In the genomic region with DNA sequence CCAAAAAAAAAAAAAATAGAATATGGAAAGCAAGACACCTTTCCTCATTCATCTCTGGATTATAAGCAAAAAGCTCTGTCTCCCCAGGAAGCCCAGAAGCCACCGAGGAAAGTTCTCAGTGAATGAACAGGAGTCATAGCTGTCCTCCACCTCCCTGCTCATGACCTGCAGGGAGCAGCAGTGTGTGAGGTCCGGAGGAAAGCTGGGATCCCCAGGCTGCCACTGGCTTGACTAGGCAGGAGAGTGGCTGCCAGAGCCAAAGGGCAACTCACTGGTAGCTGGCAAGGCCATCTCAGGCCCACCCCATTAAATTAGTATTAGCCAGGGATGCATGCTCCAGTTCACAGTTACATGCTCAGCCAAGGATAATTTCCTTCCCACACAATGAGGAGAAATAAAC, we compare ENCODE assay signal across 19 cellular contexts.
DNase-seq lines count a peak whose midpoint lies in the region; ATAC-seq, FAIRE-seq and TF ChIP-seq lines count a peak whose summit lies in the region.
"Had no signal": no experiment of that assay in that cellular context is flagged by ENCODE, and none has a peak within 500 bp of the region (broad histone marks: within the 10 kb centered on the region; RNA-seq: fewer than 3 reads in every experiment).

No MANE protein-coding gene starts in this region.

- H3K36me3 ChIP-seq in Loucy (ENCODE audit: insufficient read depth, low read length) = no peaks in the 10 kb centered on the region
- H3K36me3 ChIP-seq in H1 (ENCODE audit: control insufficient read depth in 2 of 4, insufficient read depth in 4 of 4, low read length in 3 of 4) = no peaks in the 10 kb centered on the region
- no peaks in the 10 kb centered on the region for H3K36me3 ChIP-seq in neural progenitor cell

- H3K79me1 ChIP-seq in H1 (ENCODE audit: low read depth, low read length) = no peaks in the 10 kb centered on the region

- H3F3A ChIP-seq in Loucy (ENCODE audit: low read depth) = no peaks in the 10 kb centered on the region
- H3F3A ChIP-seq in neural progenitor cell (ENCODE audit: low read depth) = no peaks in the 10 kb centered on the region

- H3K18ac ChIP-seq in H1 (ENCODE audit: extremely low read depth, low read length) = no peak overlapping the region

- 77% methylated on average over 2 of the region's 2 CpGs; no CpG with 5 or more reads in 1 of the 2 experiments for WGBS in H1 (ENCODE audit: extremely low coverage in 1 of 2, insufficient coverage in 1 of 2, insufficient read length in 1 of 2, insufficient replicate concordance in 2 of 2, low coverage in 1 of 2, low lambda C conversion rate in 2 of 2, missing lambda C conversion rate in 1 of 2), 2 experiments

- TF ChIP-seq CTCF in Calu3 (IDR thresholded peaks at IDR 0.05; ENCODE audit: unreplicated experiment) (no peak), Loucy (conservative IDR thresholded peaks at IDR 0.05; ENCODE audit: low read length) (peak; percentile 25; the same call in 1 of the 2 replicates), H1 (IDR thresholded peaks at IDR 0.05; ENCODE audit: control extremely low read depth in 1 of 3, insufficient read depth in 1 of 3, low read depth in 1 of 3, low read length in 3 of 3) (peak; percentile 34 to 60 (median 46)), neural progenitor cell (IDR thresholded peaks at IDR 0.05) (peak; percentile 25)

- H3K27ac Mint-ChIP-seq in Calu3 (ENCODE audit: unreplicated experiment) (no peak overlapping the region), neural progenitor cell (no peak overlapping the region)
- H3K27ac Mint-ChIP-seq: brain; CD8-positive, alpha-beta memory T cell; mesothelial cell of epicardium had no signal

- H3K4me1 Mint-ChIP-seq in Calu3 (ENCODE audit: low read depth, unreplicated experiment) (no peaks in the 10 kb centered on the region), neural progenitor cell (no peaks in the 10 kb centered on the region)
- H3K4me1 Mint-ChIP-seq: brain; CD8-positive, alpha-beta memory T cell had no signal

- H3K9ac ChIP-seq in Loucy (ENCODE audit: low read depth, low read length, poor library complexity, severe bottlenecking) = no peak overlapping the region
- H3K9ac ChIP-seq in H1 (replicated peaks in 1 of 4; ENCODE audit: extremely low read depth in 1 of 4, low read depth in 3 of 4, low read length in 3 of 4) = no peak overlapping the region
- H3K9ac ChIP-seq in neural progenitor cell = no peak overlapping the region

- no peak overlapping the region for H3K4me3 ChIP-seq in Loucy (ENCODE audit: low read length, poor library complexity, severe bottlenecking)
- H3K4me3 ChIP-seq in H1 (ENCODE audit: extremely low read depth in 1 of 4, insufficient read depth in 2 of 4, low read depth in 3 of 4, low read length in 4 of 4) = no peak overlapping the region
- H3K4me3 ChIP-seq in neural progenitor cell = no peak overlapping the region
- H3K4me3 ChIP-seq: psoas muscle had no signal

- no peak overlapping the region for H2BK12ac ChIP-seq in H1 (ENCODE audit: low read depth, low read length)

- no peaks in the 10 kb centered on the region for H3K27me3 Mint-ChIP-seq in Calu3 (ENCODE audit: unreplicated experiment)
- no peaks in the 10 kb centered on the region for H3K27me3 Mint-ChIP-seq in neural progenitor cell (ENCODE audit: insufficient read depth, low read depth)
- H3K27me3 Mint-ChIP-seq: CD8-positive, alpha-beta memory T cell had no signal

- H4K20me1 ChIP-seq in Loucy (ENCODE audit: insufficient read depth, low read length, poor library complexity, severe bottlenecking) (no peaks in the 10 kb centered on the region), H1 (replicated peaks in 1 of 2; ENCODE audit: control insufficient read depth in 1 of 2, insufficient read depth in 2 of 2, low read length in 2 of 2) (no peaks in the 10 kb centered on the region), neural progenitor cell (ENCODE audit: low read depth) (no peaks in the 10 kb centered on the region)

- H4K91ac ChIP-seq in H1 (replicated peaks; ENCODE audit: insufficient read length, low read length) = no peak overlapping the region

- no peak overlapping the region for H3K23ac ChIP-seq in H1 (ENCODE audit: insufficient read length)

- no peaks in the 10 kb centered on the region for H3K36me3 Mint-ChIP-seq in Calu3 (ENCODE audit: insufficient read depth, unreplicated experiment)
- no peaks in the 10 kb centered on the region for H3K36me3 Mint-ChIP-seq in neural progenitor cell
- H3K36me3 Mint-ChIP-seq: brain had no signal

- H3K4me3 Mint-ChIP-seq in Calu3 (ENCODE audit: low read depth, unreplicated experiment) = no peak overlapping the region
- no peak overlapping the region for H3K4me3 Mint-ChIP-seq in neural progenitor cell
- H3K4me3 Mint-ChIP-seq: brain; CD8-positive, alpha-beta memory T cell; mesothelial cell of epicardium had no signal

- H3K4me1 ChIP-seq in Loucy (ENCODE audit: insufficient read depth, low read length, poor library complexity, severe bottlenecking) = no peaks in the 10 kb centered on the region
- H3K4me1 ChIP-seq in H1 (replicated peaks in 1 of 4; ENCODE audit: control insufficient read depth in 3 of 4, insufficient read depth in 4 of 4, low read length in 3 of 4) = peaks cover 0 to 5% (median 2%) of the 10 kb centered on the region in 4 experiments; a peak in 2 of 7 replicates
- H3K4me1 ChIP-seq in neural progenitor cell = peaks cover 8% of the 10 kb centered on the region
- H3K4me1 ChIP-seq: psoas muscle had no signal

- no peak overlapping the region for H2AK5ac ChIP-seq in H1 (ENCODE audit: low read depth, low read length)

- H2AFZ ChIP-seq in Loucy (ENCODE audit: low read length) (no peak overlapping the region), H1 (ENCODE audit: low read length) (no peak overlapping the region), neural progenitor cell (replicated peaks) (no peak overlapping the region)

- no peak for FAIRE-seq in H1 (lab: Jason Lieb, UNC)
- FAIRE-seq: endometrium had no signal

- H3K9me3 ChIP-seq in Loucy (ENCODE audit: insufficient read depth, low read depth, low read length) (no peaks in the 10 kb centered on the region), H1 (ENCODE audit: insufficient read depth in 2 of 2, low read depth in 1 of 2, low read length in 1 of 2) (no peaks in the 10 kb centered on the region), neural progenitor cell (ENCODE audit: low read depth) (no peaks in the 10 kb centered on the region)
- H3K9me3 ChIP-seq: psoas muscle had no signal

- BruUV-seq in Calu3 (replicated peaks; lab: Mats Ljungman, UMichigan) = no TSS peak

- peak; percentile 52 to 68 for TF ChIP-seq RAD21 in H1 (IDR thresholded peaks at IDR 0.05 in 1 of 2, conservative IDR thresholded peaks at IDR 0.05 in 1 of 2; ENCODE audit: low read depth in 2 of 2, low read length in 2 of 2)

- H2BK15ac ChIP-seq in H1 (ENCODE audit: low read length) = no peak overlapping the region

- no peak overlapping the region for H2BK120ac ChIP-seq in H1 (replicated peaks; ENCODE audit: low read depth, low read length)

- POLR2A ChIA-PET in H1 (lab: Charles Lee; ENCODE audit: partially characterized antibody) = interaction anchor here (1.5 kb wide), 1 partner anchor 192 kb away, joined by 3 read pairs; a partner anchor contains a TSS

- no peak overlapping the region for H4K8ac ChIP-seq in H1 (ENCODE audit: extremely low read depth, insufficient read depth, low read length)

- H3K27ac ChIP-seq in H1 (ENCODE audit: low read depth, low read length) (no peak overlapping the region), neural progenitor cell (no peak overlapping the region)
- H3K27ac ChIP-seq: psoas muscle had no signal

- H3K23me2 ChIP-seq in H1 (ENCODE audit: low read depth, low read length) = no peaks in the 10 kb centered on the region

- H3K9me2 ChIP-seq in Loucy (replicated peaks; ENCODE audit: low read depth, low read length) = no peaks in the 10 kb centered on the region

- no peak overlapping the region for H3K56ac ChIP-seq in H1 (replicated peaks; ENCODE audit: insufficient read length, low read depth, low read length)

- no peak for ATAC-seq in HG03378 (IDR thresholded peaks at IDR 0.05; ENCODE audit: unreplicated experiment)
- ATAC-seq: psoas muscle; stimulated activated naive CD8-positive, alpha-beta T cell treated with anti-CD3 and anti-CD28 coated beads, Interleukin-15, Interleukin-2, amounts not matched to agents 100 U/mL and 50 U/mL, for 24 hours had no signal

- CTCF ChIA-PET in Calu3 (lab: Charles Lee) (no interaction called here), H1 (lab: Charles Lee; ENCODE audit: partially characterized antibody) (interaction anchor here (0.7 to 2.2 kb wide), 10 partner anchors 9 to 298 kb away, joined by 3 to 7 read pairs (median 3); no protein-coding TSS in a partner anchor)

- TF ChIP-seq POLR2A in H1 (IDR thresholded peaks at IDR 0.05; ENCODE audit: control extremely low read depth in 1 of 2, low read depth in 2 of 2, low read length in 2 of 2) = no peak

- H3K14ac ChIP-seq in H1 (ENCODE audit: insufficient read length) = no peak overlapping the region

- H3K27me3 ChIP-seq in Loucy (ENCODE audit: insufficient read depth, low read length, poor library complexity, severe bottlenecking) = no peaks in the 10 kb centered on the region
- no peaks in the 10 kb centered on the region for H3K27me3 ChIP-seq in H1 (replicated peaks in 1 of 4; ENCODE audit: control insufficient read depth in 3 of 4, extremely low read depth in 1 of 4, insufficient read depth in 3 of 4, low read length in 3 of 4)
- H3K27me3 ChIP-seq in neural progenitor cell = no peaks in the 10 kb centered on the region

- no peak overlapping the region for H2BK20ac ChIP-seq in H1 (ENCODE audit: low read length)

- no peak overlapping the region for H2BK5ac ChIP-seq in H1 (ENCODE audit: low read depth, low read length)

- no peak overlapping the region for H4K5ac ChIP-seq in H1 (ENCODE audit: insufficient read length, low read depth, low read length)

- H3K79me2 ChIP-seq in Loucy (ENCODE audit: insufficient read depth, low read length) = no peaks in the 10 kb centered on the region
- no peaks in the 10 kb centered on the region for H3K79me2 ChIP-seq in H1 (ENCODE audit: control insufficient read depth in 1 of 2, insufficient read depth in 2 of 2, low read length in 2 of 2)
- no peaks in the 10 kb centered on the region for H3K79me2 ChIP-seq in neural progenitor cell (ENCODE audit: low read depth)

- DNase-seq in Calu3 (peak; percentile 9), H1 (ENCODE audit: low read depth in 1 of 2, low spot score in 2 of 2) (peak in 1 of 2 experiments; percentile 49), neural progenitor cell (ENCODE audit: low spot score) (peak; percentile 40), AG08396 (ENCODE audit: low spot score) (no peak), mesenteric fat pad (ENCODE audit: low spot score) (no peak), NCI-H345 (lab: John Stamatoyannopoulos, UW) (no peak)
- DNase-seq: activated CD4-positive, alpha-beta T cell treated with anti-CD3 and anti-CD28 coated beads for 4 hours; CD8-positive, alpha-beta memory T cell; hippocampal formation; NCI-H1694 treated with DMSO at 0.1 percent for 48 hours; NCI-H82; psoas muscle; stimulated activated CD4-positive, alpha-beta T cell treated with anti-CD3 and anti-CD28 coated beads, Interleukin-4, amount 100 ng/mL, for 24 hours; stimulated activated naive CD8-positive, alpha-beta T cell treated with anti-CD3 and anti-CD28 coated beads, Interleukin-15, Interleukin-2, amounts not matched to agents 100 U/mL and 50 U/mL, for 24 hours had no signal

- H3K9me3 Mint-ChIP-seq in Calu3 (ENCODE audit: low read depth, unreplicated experiment) = peaks cover 8% of the 10 kb centered on the region
- H3K9me3 Mint-ChIP-seq in neural progenitor cell = peaks cover 8% of the 10 kb centered on the region

- intact Hi-C loops in Calu3 (cut with micrococcal nuclease; ENCODE audit: unreplicated experiment) = no loop called here

- H3K4me2 ChIP-seq in Loucy (ENCODE audit: low read depth, low read length, poor library complexity, severe bottlenecking) (no peak overlapping the region), H1 (ENCODE audit: insufficient read depth in 1 of 2, low read depth in 2 of 2, low read length in 2 of 2) (no peak overlapping the region), neural progenitor cell (no peak overlapping the region)

- no peak overlapping the region for H3K4ac ChIP-seq in H1 (replicated peaks; ENCODE audit: insufficient read length, low read depth, low read length)

- TF ChIP-seq EP300 in H1 (IDR thresholded peaks at IDR 0.05; ENCODE audit: borderline replicate concordance in 1 of 2, low read depth in 2 of 2, low read length in 2 of 2) = no peak

Comparison
In these comparisons a context has a peak if more than half of its experiments do, and no peak if none do; other contexts are left out.
1. DNase-seq: peak in Calu3 (single experiment) and neural progenitor cell (single experiment); none in AG08396 (single experiment), mesenteric fat pad (single experiment) and NCI-H345 (single experiment).